ENCODE assay signal across 1 cellular context in genomic region chr1:196063952-196064351, GRCh38.
TF ChIP-seq lines count a peak whose summit lies in the region.

No MANE protein-coding gene starts in this region.

TF ChIP-seq in WTC11, 78 proteins besides CTCF, POLR2A, EP300 and RAD21 (continued from another document):
- TF ChIP-seq SP1 (CRISPR knock-in tag; conservative IDR thresholded peaks at IDR 0.05) (no peak), PRRX2 (CRISPR knock-in tag; IDR thresholded peaks at IDR 0.05) (no peak), TCF7 (CRISPR knock-in tag; IDR thresholded peaks at IDR 0.05; ENCODE audit: low read depth) (no peak), ZNF671 (CRISPR knock-in tag; IDR thresholded peaks at IDR 0.05) (no peak), ZBTB21 (CRISPR knock-in tag; IDR thresholded peaks at IDR 0.05; ENCODE audit: borderline replicate concordance) (no peak)
